In the genomic region with DNA sequence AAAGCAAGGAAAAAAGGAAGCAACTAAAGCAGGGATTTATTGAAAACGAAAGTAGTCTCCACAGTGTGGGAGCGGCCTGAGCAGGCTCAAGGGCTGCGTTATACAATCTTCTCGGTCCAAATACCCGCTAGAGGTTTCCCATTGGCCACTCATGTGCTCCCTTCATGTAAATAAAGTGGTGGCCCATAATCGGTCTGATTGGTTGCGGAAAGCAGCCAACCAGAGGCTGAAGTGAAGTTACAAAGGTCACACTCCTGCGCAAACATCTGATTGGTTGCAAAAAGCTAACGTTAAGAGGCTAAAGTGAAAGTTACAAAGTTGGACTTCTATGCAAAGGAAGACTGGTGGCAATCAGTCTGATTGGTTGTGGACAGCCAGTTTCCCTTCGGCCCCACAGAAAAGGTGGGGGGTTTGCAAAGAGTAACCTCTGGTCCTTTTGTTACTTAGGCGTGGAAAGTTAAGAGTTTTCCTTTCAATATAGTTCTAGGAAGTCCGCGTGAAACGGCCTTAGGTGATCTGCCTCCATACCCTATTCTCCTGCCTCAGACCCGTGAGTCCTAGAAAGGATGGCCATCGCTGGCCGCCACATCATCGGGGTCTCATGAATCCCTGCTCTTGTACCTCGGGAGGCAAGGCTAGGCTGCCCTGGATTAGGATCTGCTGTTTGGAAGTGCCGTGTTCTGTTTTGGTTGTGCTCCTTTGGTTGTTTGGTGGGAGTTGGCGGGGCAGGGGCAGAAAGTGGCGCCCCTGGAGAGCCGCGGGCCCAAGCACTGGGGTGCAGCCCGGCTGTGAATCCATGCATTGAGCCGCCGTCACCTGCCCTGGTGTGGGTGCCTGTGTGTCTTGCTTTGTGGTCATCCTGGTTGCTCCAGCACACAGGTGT, we compare ENCODE assay signal across 9 cellular contexts.
DNase-seq lines count a peak whose midpoint lies in the region; ATAC-seq and TF ChIP-seq lines count a peak whose summit lies in the region.
"Had no signal": no experiment of that assay in that cellular context is flagged by ENCODE, and none has a peak within 500 bp of the region (broad histone marks: within the 10 kb centered on the region; RNA-seq: fewer than 3 reads in every experiment).

No MANE protein-coding gene starts in this region.

- peaks cover 15% of the 10 kb centered on the region for H3K27me3 ChIP-seq in MM.1S (replicated peaks; ENCODE audit: insufficient read depth, low read length)
- no peaks in the 10 kb centered on the region for H3K27me3 ChIP-seq in vagina
- peaks cover 23% of the 10 kb centered on the region for H3K27me3 ChIP-seq in H7 (ENCODE audit: control insufficient read depth, insufficient read depth, low read length)

- no peaks in the 10 kb centered on the region for H4K20me1 ChIP-seq in MM.1S (ENCODE audit: insufficient read depth, low read length)

- peak overlapping the region; percentile 44; the same call in 1 of the 2 replicates for H3K9ac ChIP-seq in MM.1S (ENCODE audit: low read length)

- no peak overlapping the region for H3K27ac ChIP-seq in MM.1S (ENCODE audit: low read length)
- H3K27ac ChIP-seq in vagina, result peak overlapping the region; percentile 76

- H3F3A ChIP-seq in MM.1S (ENCODE audit: insufficient read depth, low read length), result 0 out of 2 replicates have a peak, but pooled peaks cover 5% of the 10 kb centered on the region

- peak; percentile 49 for DNase-seq in CMK (ENCODE audit: low read depth)
- DNase-seq in MM.1S, result peak; percentile 85
- peak; percentile 51 for DNase-seq in activated CD4-positive, alpha-beta T cell treated with anti-CD3 and anti-CD28 coated beads, Interleukin-2, amount 50 U/mL, for 1 hour
- DNase-seq in epithelial cell of proximal tubule (ENCODE audit: low read depth), result no peak
- DNase-seq in omental fat pad (ENCODE audit: low spot score), result peak; percentile 28
- no peak for DNase-seq in vagina (ENCODE audit: extremely low spot score in 2 of 2)
- DNase-seq in H7, result no peak

- no peaks in the 10 kb centered on the region for H3K79me2 ChIP-seq in MM.1S (ENCODE audit: low read length)

- intact Hi-C loops in vagina (cut with DNase I), result no loop called here

- TF ChIP-seq POLR2A in vagina (IDR thresholded peaks at IDR 0.05), result peak in 1 of 2 donors; percentile 27

- H2AFZ ChIP-seq in MM.1S (ENCODE audit: low read length), result peak overlapping the region; percentile 92

- no peaks in the 10 kb centered on the region for H3K9me2 ChIP-seq in MM.1S (replicated peaks; ENCODE audit: insufficient read depth, low read length)

- ATAC-seq in GM21423 (IDR thresholded peaks at IDR 0.05; ENCODE audit: unreplicated experiment) (peak; percentile 62), omental fat pad (ENCODE audit: low FRiP score) (peak; percentile 66)
- ATAC-seq: HCT116 had no signal

- H3K4me1 ChIP-seq in MM.1S (ENCODE audit: low read length), result 0 out of 2 replicates have a peak, but pooled peaks cover 4% of the 10 kb centered on the region
- peaks cover 12% of the 10 kb centered on the region for H3K4me1 ChIP-seq in vagina

- no peak for TF ChIP-seq CTCF in MM.1S (IDR thresholded peaks at IDR 0.05; ENCODE audit: low read length)
- TF ChIP-seq CTCF in epithelial cell of proximal tubule (conservative IDR thresholded peaks at IDR 0.05; ENCODE audit: low read depth, low read length), result no peak
- no peak for TF ChIP-seq CTCF in omental fat pad (IDR thresholded peaks at IDR 0.05)
- no peak for TF ChIP-seq CTCF in vagina (IDR thresholded peaks at IDR 0.05)

- H3K36me3 ChIP-seq in MM.1S (replicated peaks; ENCODE audit: insufficient read depth, low read length) (no peaks in the 10 kb centered on the region), vagina (no peaks in the 10 kb centered on the region), H7 (replicated peaks; ENCODE audit: control insufficient read depth, insufficient read depth, low read length) (no peaks in the 10 kb centered on the region)

- H3K4me3 ChIP-seq in MM.1S (ENCODE audit: low read length) (peak overlapping the region; percentile 85), epithelial cell of proximal tubule (ENCODE audit: low read depth, low read length) (peak overlapping the region; percentile 52), vagina (peak overlapping the region; percentile 63 to 81), H7 (ENCODE audit: insufficient read depth, low read depth, low read length) (no peak overlapping the region)

- H3K4me2 ChIP-seq in MM.1S (ENCODE audit: low read depth, low read length), result peak overlapping the region; percentile 95

- H3K9me3 ChIP-seq in MM.1S (replicated peaks; ENCODE audit: insufficient read depth, low read length), result no peaks in the 10 kb centered on the region
- no peaks in the 10 kb centered on the region for H3K9me3 ChIP-seq in vagina

Comparison
In these comparisons a context has a peak if more than half of its experiments do, and no peak if none do; other contexts are left out.
1. DNase-seq: peak in CMK (single experiment), MM.1S (single experiment), activated CD4-positive, alpha-beta T cell treated with anti-CD3 and anti-CD28 coated beads, Interleukin-2, amount 50 U/mL, for 1 hour (single experiment) and omental fat pad (single experiment); none in epithelial cell of proximal tubule (single experiment), vagina (0 of 2) and H7 (single experiment).